1 cellular context compared by ENCODE assay signal in the genomic region with DNA sequence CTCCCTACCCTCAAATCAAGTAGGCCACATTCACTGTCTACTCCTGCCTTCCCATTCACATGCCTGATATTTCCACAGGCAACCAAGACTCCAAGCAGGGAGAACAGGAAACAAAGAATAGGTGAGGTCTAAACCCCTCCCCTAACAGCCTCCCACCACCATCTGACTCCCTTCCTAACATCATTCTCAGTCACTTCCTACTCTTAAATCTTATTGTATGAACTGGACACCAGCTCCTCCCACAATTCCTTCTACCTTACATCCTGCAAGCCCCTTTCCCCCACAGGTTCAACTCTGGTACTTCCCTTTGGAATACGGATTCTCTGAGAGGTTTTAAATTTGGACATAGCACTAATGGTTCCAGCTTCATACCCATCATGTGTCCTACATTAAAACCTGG.
TF ChIP-seq lines count a peak whose summit lies in the region.

No MANE protein-coding gene starts in this region.

TF ChIP-seq in GM23338, 12 proteins besides CTCF, POLR2A, EP300 and RAD21 (continued from another document):
- TF ChIP-seq, protein P1, sequence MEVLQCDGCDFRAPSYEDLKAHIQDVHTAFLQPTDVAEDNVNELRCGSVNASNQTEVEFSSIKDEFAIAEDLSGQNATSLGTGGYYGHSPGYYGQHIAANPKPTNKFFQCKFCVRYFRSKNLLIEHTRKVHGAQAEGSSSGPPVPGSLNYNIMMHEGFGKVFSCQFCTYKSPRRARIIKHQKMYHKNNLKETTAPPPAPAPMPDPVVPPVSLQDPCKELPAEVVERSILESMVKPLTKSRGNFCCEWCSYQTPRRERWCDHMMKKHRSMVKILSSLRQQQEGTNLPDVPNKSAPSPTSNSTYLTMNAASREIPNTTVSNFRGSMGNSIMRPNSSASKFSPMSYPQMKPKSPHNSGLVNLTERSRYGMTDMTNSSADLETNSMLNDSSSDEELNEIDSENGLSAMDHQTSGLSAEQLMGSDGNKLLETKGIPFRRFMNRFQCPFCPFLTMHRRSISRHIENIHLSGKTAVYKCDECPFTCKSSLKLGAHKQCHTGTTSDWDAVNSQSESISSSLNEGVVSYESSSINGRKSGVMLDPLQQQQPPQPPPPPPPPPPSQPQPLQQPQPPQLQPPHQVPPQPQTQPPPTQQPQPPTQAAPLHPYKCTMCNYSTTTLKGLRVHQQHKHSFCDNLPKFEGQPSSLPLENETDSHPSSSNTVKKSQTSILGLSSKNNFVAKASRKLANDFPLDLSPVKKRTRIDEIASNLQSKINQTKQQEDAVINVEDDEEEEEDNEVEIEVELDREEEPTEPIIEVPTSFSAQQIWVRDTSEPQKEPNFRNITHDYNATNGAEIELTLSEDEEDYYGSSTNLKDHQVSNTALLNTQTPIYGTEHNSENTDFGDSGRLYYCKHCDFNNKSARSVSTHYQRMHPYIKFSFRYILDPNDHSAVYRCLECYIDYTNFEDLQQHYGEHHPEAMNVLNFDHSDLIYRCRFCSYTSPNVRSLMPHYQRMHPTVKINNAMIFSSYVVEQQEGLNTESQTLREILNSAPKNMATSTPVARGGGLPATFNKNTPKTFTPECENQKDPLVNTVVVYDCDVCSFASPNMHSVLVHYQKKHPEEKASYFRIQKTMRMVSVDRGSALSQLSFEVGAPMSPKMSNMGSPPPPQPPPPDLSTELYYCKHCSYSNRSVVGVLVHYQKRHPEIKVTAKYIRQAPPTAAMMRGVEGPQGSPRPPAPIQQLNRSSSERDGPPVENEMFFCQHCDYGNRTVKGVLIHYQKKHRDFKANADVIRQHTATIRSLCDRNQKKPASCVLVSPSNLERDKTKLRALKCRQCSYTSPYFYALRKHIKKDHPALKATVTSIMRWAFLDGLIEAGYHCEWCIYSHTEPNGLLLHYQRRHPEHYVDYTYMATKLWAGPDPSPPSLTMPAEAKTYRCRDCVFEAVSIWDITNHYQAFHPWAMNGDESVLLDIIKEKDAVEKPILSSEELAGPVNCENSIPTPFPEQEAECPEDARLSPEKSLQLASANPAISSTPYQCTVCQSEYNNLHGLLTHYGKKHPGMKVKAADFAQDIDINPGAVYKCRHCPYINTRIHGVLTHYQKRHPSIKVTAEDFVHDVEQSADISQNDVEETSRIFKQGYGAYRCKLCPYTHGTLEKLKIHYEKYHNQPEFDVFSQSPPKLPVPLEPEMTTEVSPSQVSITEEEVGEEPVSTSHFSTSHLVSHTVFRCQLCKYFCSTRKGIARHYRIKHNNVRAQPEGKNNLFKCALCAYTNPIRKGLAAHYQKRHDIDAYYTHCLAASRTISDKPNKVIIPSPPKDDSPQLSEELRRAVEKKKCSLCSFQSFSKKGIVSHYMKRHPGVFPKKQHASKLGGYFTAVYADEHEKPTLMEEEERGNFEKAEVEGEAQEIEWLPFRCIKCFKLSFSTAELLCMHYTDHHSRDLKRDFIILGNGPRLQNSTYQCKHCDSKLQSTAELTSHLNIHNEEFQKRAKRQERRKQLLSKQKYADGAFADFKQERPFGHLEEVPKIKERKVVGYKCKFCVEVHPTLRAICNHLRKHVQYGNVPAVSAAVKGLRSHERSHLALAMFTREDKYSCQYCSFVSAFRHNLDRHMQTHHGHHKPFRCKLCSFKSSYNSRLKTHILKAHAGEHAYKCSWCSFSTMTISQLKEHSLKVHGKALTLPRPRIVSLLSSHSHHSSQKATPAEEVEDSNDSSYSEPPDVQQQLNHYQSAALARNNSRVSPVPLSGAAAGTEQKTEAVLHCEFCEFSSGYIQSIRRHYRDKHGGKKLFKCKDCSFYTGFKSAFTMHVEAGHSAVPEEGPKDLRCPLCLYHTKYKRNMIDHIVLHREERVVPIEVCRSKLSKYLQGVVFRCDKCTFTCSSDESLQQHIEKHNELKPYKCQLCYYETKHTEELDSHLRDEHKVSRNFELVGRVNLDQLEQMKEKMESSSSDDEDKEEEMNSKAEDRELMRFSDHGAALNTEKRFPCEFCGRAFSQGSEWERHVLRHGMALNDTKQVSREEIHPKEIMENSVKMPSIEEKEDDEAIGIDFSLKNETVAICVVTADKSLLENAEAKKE (CRISPR knock-in tag; IDR thresholded peaks at IDR 0.05), result no peak
- TF ChIP-seq STAT1 (IDR thresholded peaks at IDR 0.05; ENCODE audit: unreplicated experiment) (no peak), ZNF331 (CRISPR knock-in tag; IDR thresholded peaks at IDR 0.05; ENCODE audit: low read depth) (no peak), EZH2 (IDR thresholded peaks at IDR 0.05; ENCODE audit: low read depth, unreplicated experiment) (no peak)
- TF ChIP-seq, protein P2, sequence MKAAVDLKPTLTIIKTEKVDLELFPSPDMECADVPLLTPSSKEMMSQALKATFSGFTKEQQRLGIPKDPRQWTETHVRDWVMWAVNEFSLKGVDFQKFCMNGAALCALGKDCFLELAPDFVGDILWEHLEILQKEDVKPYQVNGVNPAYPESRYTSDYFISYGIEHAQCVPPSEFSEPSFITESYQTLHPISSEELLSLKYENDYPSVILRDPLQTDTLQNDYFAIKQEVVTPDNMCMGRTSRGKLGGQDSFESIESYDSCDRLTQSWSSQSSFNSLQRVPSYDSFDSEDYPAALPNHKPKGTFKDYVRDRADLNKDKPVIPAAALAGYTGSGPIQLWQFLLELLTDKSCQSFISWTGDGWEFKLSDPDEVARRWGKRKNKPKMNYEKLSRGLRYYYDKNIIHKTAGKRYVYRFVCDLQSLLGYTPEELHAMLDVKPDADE (IDR thresholded peaks at IDR 0.05), result no peak
